Comparison of ENCODE assay signal across 1 cellular context in the genomic region with DNA sequence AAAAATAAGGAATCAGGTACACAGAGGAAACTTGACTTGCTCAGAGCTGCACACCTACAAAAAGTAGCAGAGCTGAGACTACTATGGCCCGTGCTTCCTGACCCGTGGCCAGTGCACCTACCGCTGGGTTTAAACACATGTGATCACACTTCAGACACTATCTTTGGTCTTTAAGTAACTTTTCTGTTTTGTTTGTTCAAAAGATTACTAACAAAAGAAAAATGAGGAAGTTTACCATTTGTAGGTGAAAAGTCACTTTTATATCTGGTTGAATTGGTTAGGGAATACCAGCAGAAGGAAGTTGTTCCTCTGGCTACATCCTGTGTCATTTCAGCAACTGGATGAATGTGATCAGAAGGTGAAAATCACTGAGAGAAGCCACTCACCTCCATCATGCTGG.
TF ChIP-seq lines count a peak whose summit lies in the region.

No MANE protein-coding gene starts in this region.

TF ChIP-seq in K562, 482 proteins besides CTCF, POLR2A, EP300 and RAD21 (continued from another document):
- TF ChIP-seq, protein P1, sequence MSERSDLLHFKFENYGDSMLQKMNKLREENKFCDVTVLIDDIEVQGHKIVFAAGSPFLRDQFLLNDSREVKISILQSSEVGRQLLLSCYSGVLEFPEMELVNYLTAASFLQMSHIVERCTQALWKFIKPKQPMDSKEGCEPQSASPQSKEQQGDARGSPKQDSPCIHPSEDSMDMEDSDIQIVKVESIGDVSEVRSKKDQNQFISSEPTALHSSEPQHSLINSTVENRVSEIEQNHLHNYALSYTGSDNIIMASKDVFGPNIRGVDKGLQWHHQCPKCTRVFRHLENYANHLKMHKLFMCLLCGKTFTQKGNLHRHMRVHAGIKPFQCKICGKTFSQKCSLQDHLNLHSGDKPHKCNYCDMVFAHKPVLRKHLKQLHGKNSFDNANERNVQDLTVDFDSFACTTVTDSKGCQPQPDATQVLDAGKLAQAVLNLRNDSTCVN (CRISPR knock-in tag; IDR thresholded peaks at IDR 0.05): no peak
- no peak for TF ChIP-seq NELFE (IDR thresholded peaks at IDR 0.05; ENCODE audit: insufficient read depth, insufficient read length)
- TF ChIP-seq ZNF197 (CRISPR knock-in tag; IDR thresholded peaks at IDR 0.05; ENCODE audit: low read depth): no peak
- peak; percentile 18; the same call in 1 of the 2 replicates for TF ChIP-seq SOX6 (IDR thresholded peaks at IDR 0.05)
- TF ChIP-seq, protein P2, sequence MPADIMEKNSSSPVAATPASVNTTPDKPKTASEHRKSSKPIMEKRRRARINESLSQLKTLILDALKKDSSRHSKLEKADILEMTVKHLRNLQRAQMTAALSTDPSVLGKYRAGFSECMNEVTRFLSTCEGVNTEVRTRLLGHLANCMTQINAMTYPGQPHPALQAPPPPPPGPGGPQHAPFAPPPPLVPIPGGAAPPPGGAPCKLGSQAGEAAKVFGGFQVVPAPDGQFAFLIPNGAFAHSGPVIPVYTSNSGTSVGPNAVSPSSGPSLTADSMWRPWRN (IDR thresholded peaks at IDR 0.05; ENCODE audit: low read depth): no peak
